Comparison of ENCODE assay signal across 8 cellular contexts in the genomic region with DNA sequence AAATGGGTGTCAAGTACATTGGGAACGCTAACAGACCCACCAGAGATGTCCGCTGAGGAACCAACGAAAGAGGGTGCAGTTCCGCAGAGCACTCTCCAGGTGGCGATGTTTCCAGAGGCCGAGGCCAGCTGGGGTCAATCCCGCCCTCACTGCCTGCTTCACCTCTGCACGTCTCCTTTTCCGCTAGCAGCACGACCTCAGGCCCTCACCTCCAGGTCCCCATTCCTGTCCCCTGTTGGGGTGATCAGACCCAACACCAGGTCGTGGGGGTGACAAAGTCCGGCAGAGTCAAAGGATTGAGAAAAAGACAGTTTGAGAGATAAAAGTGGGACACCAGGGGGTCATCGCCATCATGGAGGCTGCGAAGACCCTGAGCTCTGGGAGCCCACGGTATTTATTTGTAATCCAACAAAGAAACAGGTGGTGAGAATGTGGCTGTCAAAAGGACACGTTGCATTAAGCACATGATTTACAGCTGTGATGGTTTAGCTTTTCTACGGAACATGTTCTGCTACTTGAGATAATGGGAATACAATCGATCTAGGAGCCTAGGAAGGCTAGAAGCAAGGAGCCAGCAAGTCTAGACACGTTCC. TPM values are rescaled to one million over a fixed set of nuclear protein-coding genes. Genes with fewer than 3 reads are reported as not detected.
DNase-seq lines count a peak whose midpoint lies in the region; ATAC-seq and TF ChIP-seq lines count a peak whose summit lies in the region.

No MANE protein-coding gene starts in this region.

- H3K9me3 ChIP-seq in T-helper 17 cell (ENCODE audit: control insufficient read depth, low read length, poor library complexity, severe bottlenecking) (no peaks in the 10 kb centered on the region), colonic mucosa (no peaks in the 10 kb centered on the region)

- H3K4me3 Mint-ChIP-seq in T-helper 17 cell (no peak overlapping the region), memory B cell (peak overlapping the region; percentile 25)

- no peak overlapping the region for H3K9ac ChIP-seq in colonic mucosa (ENCODE audit: low read depth in 2 of 2, low read length in 2 of 2)

- no peaks in the 10 kb centered on the region for H3K4me1 ChIP-seq in colonic mucosa

- H3K27ac ChIP-seq in 22Rv1 (no peak overlapping the region), colonic mucosa (no peak overlapping the region)

- intact Hi-C loops in colonic mucosa (cut with DNase I) = no loop called here

- H3K27ac Mint-ChIP-seq in T-helper 17 cell = peak overlapping the region; percentile 75
- no peak overlapping the region for H3K27ac Mint-ChIP-seq in memory B cell

- H3K36me3 Mint-ChIP-seq in T-helper 17 cell (ENCODE audit: low read depth) = peaks cover 7% of the 10 kb centered on the region
- H3K36me3 Mint-ChIP-seq in memory B cell = peaks cover 7% of the 10 kb centered on the region

- no peaks in the 10 kb centered on the region for H3K27me3 Mint-ChIP-seq in T-helper 17 cell
- H3K27me3 Mint-ChIP-seq in memory B cell = peaks cover 5% of the 10 kb centered on the region

- no peaks in the 10 kb centered on the region for H3K27me3 ChIP-seq in colonic mucosa

- DNase-seq in NCI-H1417 (lab: John Stamatoyannopoulos, UW) (peak; percentile 94 to 99 (median 98)), T-helper 17 cell (peak in 1 of 3 donors; percentile 18), colonic mucosa (peak; percentile 42), memory B cell (ENCODE audit: low spot score in 2 of 2) (peak; percentile 38 to 45), amniotic stem cell (lab: John Stamatoyannopoulos, UW) (no peak)

- H3K9me3 Mint-ChIP-seq in memory B cell = no peaks in the 10 kb centered on the region

- no peak overlapping the region for H3K4me3 ChIP-seq in colonic mucosa

- peak; percentile 95 for TF ChIP-seq CTCF in 22Rv1 (IDR thresholded peaks at IDR 0.05)
- TF ChIP-seq CTCF in GM12873 (IDR thresholded peaks at IDR 0.05; ENCODE audit: insufficient read depth, low read depth, low read length, missing control alignments) = peak; percentile 93
- peak; percentile 74 for TF ChIP-seq CTCF in colonic mucosa (IDR thresholded peaks at IDR 0.05)

- H3K4me1 Mint-ChIP-seq in T-helper 17 cell (peaks cover 48% of the 10 kb centered on the region), memory B cell (peaks cover 14% of the 10 kb centered on the region)

- peaks cover 3% of the 10 kb centered on the region for H3K36me3 ChIP-seq in colonic mucosa

- ATAC-seq in T-helper 17 cell = peak; percentile 44
- ATAC-seq in memory B cell (ENCODE audit: low read depth) = peak; percentile 74
- ATAC-seq in GM21390 (IDR thresholded peaks at IDR 0.05; ENCODE audit: unreplicated experiment) = no peak

RNA-seq across cellular contexts. Expression of a gene that starts 27.3 kb away (rescaled TPM):
- 100 to 1,000 TPM; 406 to 439 TPM for total RNA-seq in T-helper 17 cell
- total RNA-seq in colonic mucosa = 1 to 10 TPM; 2.2 to 3.4 TPM

Comparison
In these comparisons a context has a peak if more than half of its experiments do, and no peak if none do; other contexts are left out.
1. RNA of a gene that starts 27.3 kb away (total RNA-seq): 406 to 439 TPM in T-helper 17 cell; 2.2 to 3.4 TPM in colonic mucosa; every median in the first group is over 10 times any median in the second.
2. Peak in every context shown above with its lines, with median percentiles within 50 percentile points of each other: CTCF ChIP-seq.